Comparison of ENCODE assay signal across 13 cellular contexts in the genomic region with DNA sequence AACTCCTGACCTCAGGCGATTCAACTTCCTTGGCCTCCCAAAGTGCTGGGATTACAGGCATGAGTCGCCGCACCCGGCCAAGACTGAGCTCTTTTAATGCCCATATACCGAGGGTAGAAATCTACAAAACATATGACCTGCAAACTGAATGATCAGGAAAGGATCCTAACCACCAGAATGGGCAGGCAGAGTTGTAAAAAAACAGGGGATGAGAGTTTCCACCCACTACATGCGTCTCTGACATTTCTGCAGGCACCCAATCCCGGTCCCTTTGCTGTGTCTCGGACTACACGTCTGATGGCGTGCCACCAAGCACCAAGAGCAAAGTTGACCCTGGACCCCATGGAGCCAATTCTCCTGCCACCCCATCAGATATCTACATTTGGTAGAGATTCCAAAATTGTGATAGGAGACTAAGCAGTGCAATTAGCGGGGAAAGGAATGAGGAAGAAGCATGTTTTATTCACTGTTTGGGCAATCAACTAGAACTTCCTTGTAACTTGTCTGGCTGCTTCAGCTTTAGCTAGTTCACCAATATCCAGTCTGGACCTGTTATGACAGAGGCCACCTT.
DNase-seq lines count a peak whose midpoint lies in the region; ATAC-seq and TF ChIP-seq lines count a peak whose summit lies in the region.
"Had no signal": no experiment of that assay in that cellular context is flagged by ENCODE, and none has a peak within 500 bp of the region (broad histone marks: within the 10 kb centered on the region; RNA-seq: fewer than 3 reads in every experiment).

No MANE protein-coding gene starts in this region.

- TF ChIP-seq CTCF in PC-3 (conservative IDR thresholded peaks at IDR 0.05; ENCODE audit: low read depth, low read length) (no peak), esophagus squamous epithelium (IDR thresholded peaks at IDR 0.05) (no peak), stomach (IDR thresholded peaks at IDR 0.05) (no peak), MM.1S (IDR thresholded peaks at IDR 0.05; ENCODE audit: low read length) (no peak), ovary (IDR thresholded peaks at IDR 0.05) (no peak)

- TF ChIP-seq EP300 in stomach (IDR thresholded peaks at IDR 0.05) (no peak), ovary (IDR thresholded peaks at IDR 0.05) (no peak)

- WGBS in GM23248 (ENCODE audit: low coverage in 1 of 2, low lambda C conversion rate in 2 of 2, missing lambda C conversion rate in 2 of 2), 2 experiments, result 43 to 46% methylated on average over 11 of the region's 11 CpGs
- WGBS in esophagus squamous epithelium, 2 donors, result 12 to 33% methylated on average over 9 to 11 of the region's 11 CpGs
- WGBS in stomach, 5 donors, result 19 to 38% (median 34%) methylated on average over 11 of the region's 11 CpGs
- WGBS in ovary, 3 donors, result 57 to 68% (median 61%) methylated on average over 11 of the region's 11 CpGs

- CTCF ChIA-PET in PC-3 (lab: Charles Lee), result interaction anchor here (0.6 kb wide), 1 partner anchor 46 kb away, joined by 4 read pairs; no protein-coding TSS in a partner anchor

- POLR2A ChIA-PET in PC-3 (lab: Charles Lee; ENCODE audit: unreplicated experiment), result interaction anchor here (0.7 kb wide), 1 partner anchor 146 kb away, joined by 16 read pairs; no protein-coding TSS in a partner anchor

- H3K9ac ChIP-seq in GM23248 (no peak overlapping the region), PC-3 (ENCODE audit: low read length) (no peak overlapping the region), MM.1S (ENCODE audit: low read length) (no peak overlapping the region)

- DNase-seq in GM23248 (peak; percentile 31), PC-3 (peak; percentile 29), esophagus squamous epithelium (lab: John Stamatoyannopoulos, UW) (no peak), stomach (peak; percentile 71), MM.1S (no peak), ovary (no peak)
- no peak for DNase-seq in stimulated activated CD4-positive, alpha-beta T cell treated with anti-CD3 and anti-CD28 coated beads, Interleukin-4, amount 100 ng/mL, for 1 hour
- DNase-seq: activated CD4-positive, alpha-beta memory T cell treated with anti-CD3 and anti-CD28 coated beads, Interleukin-2, amount 10 ng/mL, durations not matched to agents 7 days and 5 days; Caco-2; naive thymus-derived CD8-positive, alpha-beta T cell had no signal

- H3K4me1 ChIP-seq in GM23248 (ENCODE audit: insufficient read depth) (peaks cover 26% of the 10 kb centered on the region), PC-3 (ENCODE audit: insufficient read depth, low read length) (peaks cover 12% of the 10 kb centered on the region; the same call in 1 of the 2 replicates), esophagus squamous epithelium (peaks cover 6 to 44% (median 17%) of the 10 kb centered on the region in 3 donors), stomach (peaks cover 12 to 40% (median 24%) of the 10 kb centered on the region in 4 donors), MM.1S (ENCODE audit: low read length) (no peaks in the 10 kb centered on the region), ovary (ENCODE audit: insufficient read depth) (no peaks in the 10 kb centered on the region)
- H3K4me1 ChIP-seq: Caco-2 had no signal

- in situ Hi-C loops in GM23248 (cut with MboI), result no loop called here

- H3K79me2 ChIP-seq in GM23248 (ENCODE audit: insufficient read depth), result peaks cover 67% of the 10 kb centered on the region
- H3K79me2 ChIP-seq in PC-3 (ENCODE audit: low read length), result no peaks in the 10 kb centered on the region
- no peaks in the 10 kb centered on the region for H3K79me2 ChIP-seq in MM.1S (ENCODE audit: low read length)

- no TSS peak for BruUV-seq in PC-3 (replicated peaks; lab: Mats Ljungman, UMichigan)

- H3K9me2 ChIP-seq in GM23248 (ENCODE audit: insufficient read depth), result no peaks in the 10 kb centered on the region
- no peaks in the 10 kb centered on the region for H3K9me2 ChIP-seq in PC-3 (replicated peaks; ENCODE audit: low read length)
- no peaks in the 10 kb centered on the region for H3K9me2 ChIP-seq in MM.1S (replicated peaks; ENCODE audit: insufficient read depth, low read length)

- no peak overlapping the region for H3K4me3 ChIP-seq in GM23248
- no peak overlapping the region for H3K4me3 ChIP-seq in PC-3 (ENCODE audit: low read length)
- peak overlapping the region in 2 of 4 donors; percentile 16 to 28 for H3K4me3 ChIP-seq in esophagus squamous epithelium
- no peak overlapping the region for H3K4me3 ChIP-seq in stomach
- no peak overlapping the region for H3K4me3 ChIP-seq in MM.1S (ENCODE audit: low read length)
- H3K4me3 ChIP-seq in ovary, result no peak overlapping the region
- H3K4me3 ChIP-seq: GM12878, smooth muscle cell had no signal

- H3K27me3 ChIP-seq in GM23248 (replicated peaks; ENCODE audit: insufficient read depth) (no peaks in the 10 kb centered on the region), PC-3 (ENCODE audit: low read length) (no peaks in the 10 kb centered on the region), esophagus squamous epithelium (no peaks in the 10 kb centered on the region), stomach (no peaks in the 10 kb centered on the region), MM.1S (replicated peaks; ENCODE audit: insufficient read depth, low read length) (no peaks in the 10 kb centered on the region), ovary (no peaks in the 10 kb centered on the region)

- H3K9me3 ChIP-seq in GM23248 (ENCODE audit: low read depth) (no peaks in the 10 kb centered on the region), PC-3 (ENCODE audit: low read length) (no peaks in the 10 kb centered on the region), esophagus squamous epithelium (peaks cover 0 to 10% (median 0%) of the 10 kb centered on the region in 3 donors), stomach (peaks cover 0 to 8% (median 0%) of the 10 kb centered on the region in 4 donors), MM.1S (replicated peaks; ENCODE audit: insufficient read depth, low read length) (no peaks in the 10 kb centered on the region), ovary (no peaks in the 10 kb centered on the region)
- H3K9me3 ChIP-seq: Caco-2 had no signal

- H2AFZ ChIP-seq in GM23248 (no peak overlapping the region), PC-3 (ENCODE audit: low read length) (no peak overlapping the region), MM.1S (ENCODE audit: low read length) (no peak overlapping the region)

- ATAC-seq in PC-3, result peak; percentile 20; the same call in 1 of the 2 replicates
- ATAC-seq in HG03571 (IDR thresholded peaks at IDR 0.05; ENCODE audit: unreplicated experiment), result no peak
- ATAC-seq: GM12878; naive thymus-derived CD8-positive, alpha-beta T cell had no signal

- peak overlapping the region; percentile 7 for H3K4me2 ChIP-seq in GM23248 (ENCODE audit: unreplicated experiment)
- H3K4me2 ChIP-seq in PC-3 (ENCODE audit: low read length), result no peak overlapping the region
- H3K4me2 ChIP-seq in MM.1S (ENCODE audit: low read depth, low read length), result no peak overlapping the region
- H3K4me2 ChIP-seq: smooth muscle cell had no signal

- intact Hi-C loops in PC-3 (cut with micrococcal nuclease), result no loop called here
- intact Hi-C loops in esophagus squamous epithelium (cut with DNase I), result no loop called here
- intact Hi-C loops in stomach (cut with DNase I; ENCODE audit: low total_unique reads), result no loop called here
- intact Hi-C loops in ovary (cut with DNase I), result no loop called here

- H3F3A ChIP-seq in GM23248 (ENCODE audit: insufficient read depth) (peaks cover 24% of the 10 kb centered on the region), PC-3 (ENCODE audit: low read length, unreplicated experiment) (no peaks in the 10 kb centered on the region), MM.1S (ENCODE audit: insufficient read depth, low read length) (no peaks in the 10 kb centered on the region)

- H3K36me3 ChIP-seq in GM23248 (ENCODE audit: low read depth) (peaks cover 25% of the 10 kb centered on the region), PC-3 (ENCODE audit: low read depth, low read length) (peaks cover 15% of the 10 kb centered on the region), esophagus squamous epithelium (peaks cover 0 to 29% (median 0%) of the 10 kb centered on the region in 3 donors), stomach (peaks cover 0 to 36% (median 31%) of the 10 kb centered on the region in 4 donors), MM.1S (replicated peaks; ENCODE audit: insufficient read depth, low read length) (no peaks in the 10 kb centered on the region), ovary (no peaks in the 10 kb centered on the region)

- no peak for TF ChIP-seq POLR2A in esophagus squamous epithelium (IDR thresholded peaks at IDR 0.05)
- TF ChIP-seq POLR2A in stomach (IDR thresholded peaks at IDR 0.05), result no peak
- TF ChIP-seq POLR2A in ovary (IDR thresholded peaks at IDR 0.05), result no peak

- H3K27ac ChIP-seq in GM23248, result no peak overlapping the region
- peak overlapping the region; percentile 44; the same call in 1 of the 2 replicates for H3K27ac ChIP-seq in PC-3 (ENCODE audit: low read length)
- peak overlapping the region; percentile 73 to 86 (median 78) for H3K27ac ChIP-seq in esophagus squamous epithelium
- H3K27ac ChIP-seq in stomach, result peak overlapping the region; percentile 63 to 91 (median 76)
- no peak overlapping the region for H3K27ac ChIP-seq in MM.1S (ENCODE audit: low read length)
- H3K27ac ChIP-seq in ovary, result no peak overlapping the region

- no peaks in the 10 kb centered on the region for H4K20me1 ChIP-seq in GM23248 (ENCODE audit: insufficient read depth)
- no peaks in the 10 kb centered on the region for H4K20me1 ChIP-seq in PC-3 (ENCODE audit: low read length)
- no peaks in the 10 kb centered on the region for H4K20me1 ChIP-seq in MM.1S (ENCODE audit: insufficient read depth, low read length)

Comparison
In these comparisons a context has a peak if more than half of its experiments do, and no peak if none do; other contexts are left out.
1. DNase-seq: peak in GM23248 (single experiment), PC-3 (single experiment) and stomach (single experiment); none in esophagus squamous epithelium (single experiment), MM.1S (single experiment), ovary (0 of 5) and stimulated activated CD4-positive, alpha-beta T cell treated with anti-CD3 and anti-CD28 coated beads, Interleukin-4, amount 100 ng/mL, for 1 hour (single experiment).
2. H3K27ac ChIP-seq: peak in PC-3 (single experiment), esophagus squamous epithelium (4 of 4) and stomach (5 of 5); none in GM23248 (single experiment), MM.1S (single experiment) and ovary (0 of 2).